Comparison of ENCODE assay signal across 12 cellular contexts in genomic region chr12:109773384-109774011, GRCh38. TPM values are rescaled to one million over a fixed set of nuclear protein-coding genes. Genes with fewer than 3 reads are reported as not detected.
DNase-seq lines count a peak whose midpoint lies in the region; ATAC-seq and TF ChIP-seq lines count a peak whose summit lies in the region.
"Had no signal": no experiment of that assay in that cellular context is flagged by ENCODE, and none has a peak within 500 bp of the region (broad histone marks: within the 10 kb centered on the region; RNA-seq: fewer than 3 reads in every experiment).

No MANE protein-coding gene starts in this region.

- peaks cover 13% of the 10 kb centered on the region for H3K4me1 ChIP-seq in cardiac muscle cell (ENCODE audit: low read depth)
- H3K4me1 ChIP-seq in left ventricle myocardium inferior = peaks cover 23% of the 10 kb centered on the region
- peaks cover 19% of the 10 kb centered on the region for H3K4me1 ChIP-seq in testis

- H3K27me3 ChIP-seq in cardiac muscle cell = no peaks in the 10 kb centered on the region
- no peaks in the 10 kb centered on the region for H3K27me3 ChIP-seq in left ventricle myocardium inferior (ENCODE audit: low read depth)
- no peaks in the 10 kb centered on the region for H3K27me3 ChIP-seq in testis

- peaks cover 2% of the 10 kb centered on the region for H3K9me3 Mint-ChIP-seq in activated naive CD8-positive, alpha-beta T cell treated with anti-CD3 and anti-CD28 coated beads, Interleukin-2, amount 10 ng/mL, durations not matched to agents 7 days and 5 days
- H3K9me3 Mint-ChIP-seq: CD4-positive, alpha-beta T cell had no signal

- TF ChIP-seq POLR2A in testis (IDR thresholded peaks at IDR 0.05) = no peak

- no peak for ATAC-seq in activated naive CD8-positive, alpha-beta T cell treated with anti-CD3 and anti-CD28 coated beads, Interleukin-2, amount 10 ng/mL, durations not matched to agents 7 days and 5 days (ENCODE audit: low read depth)
- ATAC-seq in left lobe of liver = peak; percentile 87
- ATAC-seq in GM18858 (IDR thresholded peaks at IDR 0.05; ENCODE audit: unreplicated experiment) = no peak

- peaks cover 2% of the 10 kb centered on the region for H3K36me3 Mint-ChIP-seq in activated naive CD8-positive, alpha-beta T cell treated with anti-CD3 and anti-CD28 coated beads, Interleukin-2, amount 10 ng/mL, durations not matched to agents 7 days and 5 days

- H3K27me3 Mint-ChIP-seq in activated naive CD8-positive, alpha-beta T cell treated with anti-CD3 and anti-CD28 coated beads, Interleukin-2, amount 10 ng/mL, durations not matched to agents 7 days and 5 days = peaks cover 2% of the 10 kb centered on the region
- H3K27me3 Mint-ChIP-seq: CD4-positive, alpha-beta T cell had no signal

- H3K9me3 ChIP-seq in cardiac muscle cell (ENCODE audit: low read depth) = no peaks in the 10 kb centered on the region
- peaks cover 4% of the 10 kb centered on the region for H3K9me3 ChIP-seq in left ventricle myocardium inferior (replicated peaks)
- H3K9me3 ChIP-seq in testis = no peaks in the 10 kb centered on the region

- no peak for DNase-seq in cardiac muscle cell (ENCODE audit: low read depth in 1 of 2, low spot score in 1 of 2)
- DNase-seq in left ventricle myocardium inferior = no peak
- DNase-seq in activated naive CD8-positive, alpha-beta T cell treated with anti-CD3 and anti-CD28 coated beads, Interleukin-2, amount 10 ng/mL, durations not matched to agents 7 days and 5 days = no peak
- peak; percentile 72 for DNase-seq in left lobe of liver (ENCODE audit: low spot score)
- DNase-seq in testis = peak; percentile 58
- DNase-seq in GM20000 (ENCODE audit: low spot score) = no peak
- DNase-seq in activated CD4-positive, alpha-beta T cell treated with anti-CD3 and anti-CD28 coated beads, Interleukin-2, amount 50 U/mL, for 4 hours = no peak
- DNase-seq: NCI-H2029; stimulated activated CD4-positive, alpha-beta T cell treated with anti-CD3 and anti-CD28 coated beads, Interleukin-4, amount 100 ng/mL, for 24 hours had no signal

- peaks cover 13% of the 10 kb centered on the region for H3K4me1 Mint-ChIP-seq in activated naive CD8-positive, alpha-beta T cell treated with anti-CD3 and anti-CD28 coated beads, Interleukin-2, amount 10 ng/mL, durations not matched to agents 7 days and 5 days

- no peak overlapping the region for H3K27ac Mint-ChIP-seq in activated naive CD8-positive, alpha-beta T cell treated with anti-CD3 and anti-CD28 coated beads, Interleukin-2, amount 10 ng/mL, durations not matched to agents 7 days and 5 days
- H3K27ac Mint-ChIP-seq: CD4-positive, alpha-beta T cell had no signal

- POLR2A ChIA-PET in activated naive CD8-positive, alpha-beta T cell treated with anti-CD3 and anti-CD28 coated beads, Interleukin-2, amount 10 ng/mL, durations not matched to agents 7 days and 5 days (lab: Charles Lee) = interaction anchor here (0.6 kb wide), 1 partner anchor 269 kb away, joined by 3 read pairs; no protein-coding TSS in a partner anchor

- TF ChIP-seq CTCF in cardiac muscle cell (IDR thresholded peaks at IDR 0.05; ENCODE audit: low read depth, low read length) (no peak), left ventricle myocardium inferior (IDR thresholded peaks at IDR 0.05; ENCODE audit: borderline replicate concordance) (no peak), testis (IDR thresholded peaks at IDR 0.05) (no peak), GM20000 (IDR thresholded peaks at IDR 0.05; ENCODE audit: extremely low read depth, missing control alignments) (no peak)

- intact Hi-C loops in left ventricle myocardium inferior (cut with micrococcal nuclease) = loop anchor here (10.0 kb wide), 1 partner anchor 259 kb away; no protein-coding TSS in a partner anchor
- intact Hi-C loops in testis (cut with DNase I; ENCODE audit: low total_unique reads) = loop anchor here (5.0 kb wide), 1 partner anchor 256 kb away; no protein-coding TSS in a partner anchor

- H3K27ac ChIP-seq in cardiac muscle cell (peak overlapping the region; percentile 58), left ventricle myocardium inferior (replicated peaks) (no peak overlapping the region), testis (no peak overlapping the region)

- peak overlapping the region; percentile 40 for H3K4me3 Mint-ChIP-seq in activated naive CD8-positive, alpha-beta T cell treated with anti-CD3 and anti-CD28 coated beads, Interleukin-2, amount 10 ng/mL, durations not matched to agents 7 days and 5 days
- H3K4me3 Mint-ChIP-seq: CD4-positive, alpha-beta T cell had no signal

- H3K36me3 ChIP-seq in cardiac muscle cell (no peaks in the 10 kb centered on the region), left ventricle myocardium inferior (no peaks in the 10 kb centered on the region), testis (ENCODE audit: low read depth, missing control alignments) (no peaks in the 10 kb centered on the region)

- 53% methylated on average over 20 to 21 of the region's 21 CpGs for WGBS in testis, 2 donors

- H3K4me3 ChIP-seq in cardiac muscle cell (no peak overlapping the region), left ventricle myocardium inferior (no peak overlapping the region), testis (no peak overlapping the region)

RNA-seq across cellular contexts. Expression of gene TRPV4, which starts 59.7 kb away (rescaled TPM):
- total RNA-seq in cardiac muscle cell (1.2 and 4.1 TPM in 2 replicates), left ventricle myocardium inferior (0.33 TPM), left lobe of liver (6.7 TPM), testis (1 to 10 TPM; 1.3 to 3.0 TPM)
- polyA plus RNA-seq in cardiac muscle cell (2.4 and 6.4 TPM in 2 replicates), testis (ENCODE audit: insufficient read depth, low read depth, low replicate concordance) (2.2 TPM)
- not detected for total RNA-seq in activated naive CD8-positive, alpha-beta T cell treated with anti-CD3 and anti-CD28 coated beads, Interleukin-2, amount 10 ng/mL, durations not matched to agents 7 days and 5 days
- total RNA-seq: CD4-positive, alpha-beta T cell had no signal

RNA-seq across cellular contexts. Expression of gene FAM222A, which starts 59.9 kb away (rescaled TPM):
- total RNA-seq in cardiac muscle cell (35.5 and 42.9 TPM in 2 replicates), left ventricle myocardium inferior (20.0 TPM), left lobe of liver (1.8 TPM), testis (10 to 100 TPM; 75.7 to 78.6 TPM)
- polyA plus RNA-seq in cardiac muscle cell (25.4 and 42.1 TPM in 2 replicates), testis (ENCODE audit: insufficient read depth, low read depth, low replicate concordance) (34.5 TPM)
- total RNA-seq in activated naive CD8-positive, alpha-beta T cell treated with anti-CD3 and anti-CD28 coated beads, Interleukin-2, amount 10 ng/mL, durations not matched to agents 7 days and 5 days = 1 to 10 TPM in 1 of 2 experiments, under 1 TPM in 1; 0.96 to 1.1 TPM
- total RNA-seq: fibroblast of lung had no signal

Comparison
In these comparisons a context has a peak if more than half of its experiments do, and no peak if none do; other contexts are left out.
1. DNase-seq: peak in left lobe of liver (single experiment) and testis (single experiment); none in cardiac muscle cell (0 of 2), left ventricle myocardium inferior (single experiment), activated naive CD8-positive, alpha-beta T cell treated with anti-CD3 and anti-CD28 coated beads, Interleukin-2, amount 10 ng/mL, durations not matched to agents 7 days and 5 days (single experiment), GM20000 (single experiment) and activated CD4-positive, alpha-beta T cell treated with anti-CD3 and anti-CD28 coated beads, Interleukin-2, amount 50 U/mL, for 4 hours (0 of 2).